In genomic region chr11:117462183-117462574, GRCh38 we compare ENCODE assay signal across 7 cellular contexts.
"Had no signal": no experiment of that assay in that cellular context is flagged by ENCODE, and none has a peak within 500 bp of the region (broad histone marks: within the 10 kb centered on the region; RNA-seq: fewer than 3 reads in every experiment).

No MANE protein-coding gene starts in this region.

- H3K27ac ChIP-seq: GM23248, HL-60 had no signal

- DNase-seq: GM23248, GOT3, H7, HFFc6 had no signal

- H3K27ac Mint-ChIP-seq: HFFc6, IgD-negative memory B cell had no signal

- H3K9me3 ChIP-seq: HAP-1 had no signal

- H3K9ac ChIP-seq: GM23248 had no signal

- H3K4me3 ChIP-seq: GM23248, HAP-1 had no signal

- H3K9me3 Mint-ChIP-seq: HFFc6 had no signal

- H2AFZ ChIP-seq: GM23248 had no signal

- H3K36me3 ChIP-seq: HAP-1 had no signal

- H3K4me1 ChIP-seq: HAP-1 had no signal

- H3K4me3 Mint-ChIP-seq: HFFc6, IgD-negative memory B cell had no signal

- H3K36me3 Mint-ChIP-seq: IgD-negative memory B cell had no signal
